ENCODE assay signal across 7 cellular contexts in the genomic region with DNA sequence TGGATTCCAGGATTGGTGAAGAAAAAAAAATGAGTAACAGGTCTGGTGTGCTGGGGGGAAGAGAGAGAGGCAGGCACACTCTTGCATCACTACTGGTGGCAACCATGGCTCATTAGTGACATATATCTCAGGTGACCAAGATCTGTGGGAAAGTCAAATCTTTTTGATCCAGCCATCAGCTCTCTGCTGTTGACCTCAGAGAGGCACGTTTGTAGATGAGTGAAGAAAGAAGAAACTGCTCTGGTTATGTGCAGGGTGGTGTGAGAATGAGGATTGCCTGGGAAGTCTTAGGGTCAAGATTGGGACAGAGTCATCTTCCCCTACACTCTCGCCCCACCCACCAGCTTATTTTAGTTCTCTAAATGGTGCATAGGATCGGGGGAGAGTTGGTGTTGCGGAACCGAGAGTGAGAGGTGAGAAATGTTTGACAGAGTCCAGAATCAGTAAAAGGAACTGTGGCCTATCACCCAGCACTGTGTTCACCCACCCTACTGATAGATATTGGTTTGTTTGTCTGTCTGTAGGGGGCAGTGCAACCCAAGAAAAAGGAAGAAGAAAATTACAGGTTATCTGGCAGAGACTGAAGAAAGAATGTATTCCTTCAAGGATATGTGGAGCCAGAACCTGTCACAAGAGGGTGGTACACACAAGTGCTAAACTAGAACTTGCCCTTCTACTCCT.
DNase-seq lines count a peak whose midpoint lies in the region; ATAC-seq lines count a peak whose summit lies in the region.

No MANE protein-coding gene starts in this region.

- ATAC-seq in GM19324 (IDR thresholded peaks at IDR 0.05; ENCODE audit: low FRiP score, unreplicated experiment) (peak; percentile 97), HG03135 (IDR thresholded peaks at IDR 0.05; ENCODE audit: unreplicated experiment) (peak; percentile 98)

- DNase-seq in ELF-1 (ENCODE audit: low read depth, low spot score) (peak; percentile 56), NCI-H345 (lab: John Stamatoyannopoulos, UW) (peak; percentile 37), globus pallidus (ENCODE audit: low spot score) (peak; percentile 58), pons (ENCODE audit: low spot score) (peak; percentile 74)
- DNase-seq in activated CD4-positive, alpha-beta T cell treated with anti-CD3 and anti-CD28 coated beads, Interleukin-2, amount 50 U/mL, for 1 hour = peak; percentile 8

Comparison
In these comparisons a context has a peak if more than half of its experiments do, and no peak if none do; other contexts are left out.
1. Peak in every context shown above with its lines: DNase-seq and ATAC-seq.
2. DNase-seq: peak in every context shown above with its lines; median percentile 74 in pons; 58 in globus pallidus; 56 in ELF-1; 37 in NCI-H345; 8 in activated CD4-positive, alpha-beta T cell treated with anti-CD3 and anti-CD28 coated beads, Interleukin-2, amount 50 U/mL, for 1 hour.